ENCODE assay signal across 17 cellular contexts in genomic region chr7:16984346-16984745, GRCh38.
DNase-seq lines count a peak whose midpoint lies in the region; ATAC-seq and TF ChIP-seq lines count a peak whose summit lies in the region.
"Had no signal": no experiment of that assay in that cellular context is flagged by ENCODE, and none has a peak within 500 bp of the region (broad histone marks: within the 10 kb centered on the region; RNA-seq: fewer than 3 reads in every experiment).

No MANE protein-coding gene starts in this region.

- H3K4me1 ChIP-seq in upper lobe of left lung: peaks cover 13 to 40% (median 23%) of the 10 kb centered on the region in 4 donors

- no peak for TF ChIP-seq EP300 in upper lobe of left lung (IDR thresholded peaks at IDR 0.05)

- no peak for TF ChIP-seq CTCF in upper lobe of left lung (IDR thresholded peaks at IDR 0.05)

- 78 to 88% methylated on average over 1 of the region's 1 CpG for WGBS in upper lobe of left lung, 2 donors

- no peak overlapping the region for H3K4me3 ChIP-seq in upper lobe of left lung
- H3K4me3 ChIP-seq: K562, SK-N-MC had no signal

- DNase-seq in NCI-H748 (lab: John Stamatoyannopoulos, UW; ENCODE audit: unreplicated experiment) (peak; percentile 27), NCI-H748 treated with DMSO at 0.1 percent for 48 hours (lab: John Stamatoyannopoulos, UW) (no peak), SK-MEL-5 (ENCODE audit: low read depth, low spot score) (peak; percentile 93), midbrain (lab: John Stamatoyannopoulos, UW) (peak; percentile 25), upper lobe of left lung (no peak)
- DNase-seq: CD4-positive, CD25-positive, alpha-beta regulatory T cell; GF-D8; NCI-H1048; NCI-H187; NCI-H524; PC-3 had no signal

- no peak overlapping the region for H3K27ac ChIP-seq in upper lobe of left lung
- H3K27ac ChIP-seq: HL-60 had no signal

- TF ChIP-seq POLR2A in upper lobe of left lung (IDR thresholded peaks at IDR 0.05): no peak
- no peak for TF ChIP-seq POLR2A in GM18505 (IDR thresholded peaks at IDR 0.05; ENCODE audit: borderline replicate concordance, extremely low read depth, insufficient read depth, insufficient read length)

- H3K9me3 ChIP-seq in upper lobe of left lung: no peaks in the 10 kb centered on the region

- in situ Hi-C loops in SK-MEL-5 (cut with HindIII; ENCODE audit: low pct_unique_long_range_greater_than_20kb, low sequenced_read_pairs): no loop called here

- ATAC-seq in upper lobe of left lung (ENCODE audit: low FRiP score in 2 of 2) (no peak), GM18505 (IDR thresholded peaks at IDR 0.05; ENCODE audit: unreplicated experiment) (no peak), GM21390 (IDR thresholded peaks at IDR 0.05; ENCODE audit: unreplicated experiment) (no peak), HG03571 (IDR thresholded peaks at IDR 0.05; ENCODE audit: unreplicated experiment) (no peak)
- ATAC-seq: K562, PC-3 had no signal

- no peaks in the 10 kb centered on the region for H3K36me3 ChIP-seq in upper lobe of left lung

- no peaks in the 10 kb centered on the region for H3K27me3 ChIP-seq in upper lobe of left lung

Comparison
In these comparisons a context has a peak if more than half of its experiments do, and no peak if none do; other contexts are left out.
1. DNase-seq: peak in NCI-H748 (single experiment), SK-MEL-5 (single experiment) and midbrain (single experiment); none in NCI-H748 treated with DMSO at 0.1 percent for 48 hours (single experiment) and upper lobe of left lung (0 of 2).